In the genomic region with DNA sequence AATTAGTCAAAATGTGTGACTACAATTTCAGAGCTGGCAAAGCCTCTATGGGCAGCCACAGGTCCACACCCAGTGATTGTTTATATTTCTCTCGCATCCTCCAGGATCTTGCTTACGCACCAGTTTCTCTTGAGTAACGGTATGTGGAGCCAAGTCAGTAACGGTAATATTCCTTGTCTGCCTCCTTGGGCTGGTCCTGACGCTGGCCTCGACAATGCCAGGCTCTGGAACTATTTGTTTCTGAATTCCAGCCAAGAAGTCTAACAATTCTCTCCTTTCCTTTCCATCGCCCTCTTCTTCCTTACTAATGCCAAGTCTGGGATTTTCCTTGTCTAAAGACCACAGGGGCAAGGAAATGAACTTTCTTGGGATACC, we compare ENCODE assay signal across 12 cellular contexts. TPM values are rescaled to one million over a fixed set of nuclear protein-coding genes. Genes with fewer than 3 reads are reported as not detected.
A peak's percentile ranks its signal among the peaks of the same experiment; 100 is the strongest.
DNase-seq lines count a peak whose midpoint lies in the region; ATAC-seq, FAIRE-seq and TF ChIP-seq lines count a peak whose summit lies in the region.
"Had no signal": no experiment of that assay in that cellular context is flagged by ENCODE, and none has a peak within 500 bp of the region (broad histone marks: within the 10 kb centered on the region; RNA-seq: fewer than 3 reads in every experiment).

No MANE protein-coding gene starts in this region.

- no peaks in the 10 kb centered on the region for H3K27me3 ChIP-seq in endothelial cell of umbilical vein (ENCODE audit: control insufficient read depth in 2 of 2, insufficient read depth in 2 of 2, low read length in 2 of 2)
- no peaks in the 10 kb centered on the region for H3K27me3 ChIP-seq in osteoblast (ENCODE audit: insufficient read depth, low read length)

- TF ChIP-seq CTCF in endothelial cell of umbilical vein (IDR thresholded peaks at IDR 0.05; ENCODE audit: extremely low read depth in 1 of 2, insufficient read depth in 1 of 2, low read depth in 1 of 2, low read length in 2 of 2) (no peak), osteoblast (IDR thresholded peaks at IDR 0.05; ENCODE audit: extremely low read depth, low read depth, low read length) (no peak), type B pancreatic cell (conservative IDR thresholded peaks at IDR 0.05) (no peak)

- FAIRE-seq in endothelial cell of umbilical vein (lab: Jason Lieb, UNC) (peak; percentile 65), HTR-8/SVneo (lab: Jason Lieb, UNC) (no peak)

- no peak overlapping the region for H3K4me3 Mint-ChIP-seq in type B pancreatic cell
- H3K4me3 Mint-ChIP-seq: activated naive CD8-positive, alpha-beta T cell treated with anti-CD3 and anti-CD28 coated beads, Interleukin-2, amount 10 ng/mL, durations not matched to agents 7 days and 5 days had no signal

- H3K9ac ChIP-seq in endothelial cell of umbilical vein (replicated peaks; ENCODE audit: extremely low read depth, insufficient read depth, low read length), result no peak overlapping the region

- no peak overlapping the region for H3K27ac ChIP-seq in endothelial cell of umbilical vein (ENCODE audit: insufficient read depth, low read depth, low read length)
- peak overlapping the region; percentile 42 for H3K27ac ChIP-seq in osteoblast (ENCODE audit: low read depth, low read length)
- H3K27ac ChIP-seq: WERI-Rb-1 had no signal

- H3K4me1 Mint-ChIP-seq in type B pancreatic cell (ENCODE audit: unreplicated experiment), result peaks cover 8% of the 10 kb centered on the region

- H2AFZ ChIP-seq in endothelial cell of umbilical vein (ENCODE audit: low read depth, low read length) (peak overlapping the region; percentile 55), osteoblast (ENCODE audit: low read length) (peak overlapping the region; percentile 30)

- no peaks in the 10 kb centered on the region for H3K9me1 ChIP-seq in endothelial cell of umbilical vein (replicated peaks; ENCODE audit: control insufficient read depth, extremely low read depth, insufficient read depth, low read length)

- no peak for ATAC-seq in HG02763 (IDR thresholded peaks at IDR 0.05; ENCODE audit: unreplicated experiment)

- H3K4me1 ChIP-seq in endothelial cell of umbilical vein (ENCODE audit: control insufficient read depth, extremely low read depth, insufficient read depth, low read length), result peaks cover 10% of the 10 kb centered on the region
- peaks cover 32% of the 10 kb centered on the region for H3K4me1 ChIP-seq in osteoblast (ENCODE audit: insufficient read depth, low read length)

- intact Hi-C loops in endothelial cell of umbilical vein (cut with micrococcal nuclease), result loop anchor here (5.0 to 10.0 kb wide), 2 partner anchors 59 to 443 kb away; no protein-coding TSS in a partner anchor

- BruUV-seq in endothelial cell of umbilical vein (replicated peaks; lab: Mats Ljungman, UMichigan), result no TSS peak

- H3K36me3 Mint-ChIP-seq in type B pancreatic cell, result no peaks in the 10 kb centered on the region
- H3K36me3 Mint-ChIP-seq: activated naive CD8-positive, alpha-beta T cell treated with anti-CD3 and anti-CD28 coated beads, Interleukin-2, amount 10 ng/mL, durations not matched to agents 7 days and 5 days had no signal

- POLR2A ChIA-PET in endothelial cell of umbilical vein (lab: Charles Lee), result no interaction called here

- no peak overlapping the region for H3K27ac Mint-ChIP-seq in type B pancreatic cell
- H3K27ac Mint-ChIP-seq: activated naive CD8-positive, alpha-beta T cell treated with anti-CD3 and anti-CD28 coated beads, Interleukin-2, amount 10 ng/mL, durations not matched to agents 7 days and 5 days had no signal

- H3K4me3 ChIP-seq in endothelial cell of umbilical vein (replicated peaks in 1 of 3; ENCODE audit: insufficient read depth in 1 of 3, low read depth in 1 of 3, low read length in 3 of 3) (no peak overlapping the region), osteoblast (ENCODE audit: insufficient read depth, low read length) (no peak overlapping the region)

- H3K79me2 ChIP-seq in endothelial cell of umbilical vein (ENCODE audit: control insufficient read depth, insufficient read depth, low read length) (no peaks in the 10 kb centered on the region), osteoblast (ENCODE audit: insufficient read depth, low read length) (no peaks in the 10 kb centered on the region)

- no peaks in the 10 kb centered on the region for H3K9me3 ChIP-seq in endothelial cell of umbilical vein (replicated peaks; ENCODE audit: control insufficient read depth, insufficient read depth, low read length)
- H3K9me3 ChIP-seq in osteoblast (ENCODE audit: low read depth, low read length), result no peaks in the 10 kb centered on the region

- dilution Hi-C loops in endothelial cell of umbilical vein (cut with MboI; ENCODE audit: extremely low pct_ligation_motif_present, low sequenced_read_pairs), result no loop called here

- no peak for TF ChIP-seq POLR2A in endothelial cell of umbilical vein (IDR thresholded peaks at IDR 0.05; ENCODE audit: low read depth, low read length)

- no peaks in the 10 kb centered on the region for H3K36me3 ChIP-seq in endothelial cell of umbilical vein (ENCODE audit: control insufficient read depth in 2 of 2, extremely low read depth in 1 of 2, insufficient read depth in 2 of 2, low read length in 2 of 2)
- H3K36me3 ChIP-seq in osteoblast (ENCODE audit: insufficient read depth, low read length), result no peaks in the 10 kb centered on the region
- H3K36me3 ChIP-seq: WERI-Rb-1 had no signal

- peak overlapping the region; percentile 8 for H3K4me2 ChIP-seq in endothelial cell of umbilical vein (ENCODE audit: insufficient read depth, low read length)
- peak overlapping the region; percentile 22 for H3K4me2 ChIP-seq in osteoblast (ENCODE audit: insufficient read depth, low read length)

- no peaks in the 10 kb centered on the region for H3K27me3 Mint-ChIP-seq in type B pancreatic cell
- H3K27me3 Mint-ChIP-seq: activated naive CD8-positive, alpha-beta T cell treated with anti-CD3 and anti-CD28 coated beads, Interleukin-2, amount 10 ng/mL, durations not matched to agents 7 days and 5 days had no signal

- DNase-seq in Daoy (ENCODE audit: low read depth), result peak; percentile 71
- peak; percentile 62 for DNase-seq in LHCN-M2 (ENCODE audit: low read depth)
- DNase-seq in endothelial cell of umbilical vein (ENCODE audit: low read depth, low spot score), result peak; percentile 57
- peak; percentile 64 for DNase-seq in osteoblast (ENCODE audit: insufficient read length, low spot score, missing footprints)
- no peak for DNase-seq in HTR-8/SVneo (ENCODE audit: insufficient read length, low spot score)
- DNase-seq in 8988T, result no peak
- no peak for DNase-seq in type B pancreatic cell (ENCODE audit: extremely low spot score, unreplicated experiment)
- DNase-seq: activated naive CD8-positive, alpha-beta T cell treated with anti-CD3 and anti-CD28 coated beads, Interleukin-2, amount 10 ng/mL, durations not matched to agents 7 days and 5 days; GDM1; occipital lobe; WERI-Rb-1 had no signal

- no peaks in the 10 kb centered on the region for H3K9me3 Mint-ChIP-seq in type B pancreatic cell
- H3K9me3 Mint-ChIP-seq: activated naive CD8-positive, alpha-beta T cell treated with anti-CD3 and anti-CD28 coated beads, Interleukin-2, amount 10 ng/mL, durations not matched to agents 7 days and 5 days had no signal

- CTCF ChIA-PET in endothelial cell of umbilical vein (lab: Charles Lee), result interaction anchor here (1.0 kb wide), 1 partner anchor 10 kb away, joined by 3 read pairs; no protein-coding TSS in a partner anchor

- no peaks in the 10 kb centered on the region for H4K20me1 ChIP-seq in endothelial cell of umbilical vein (replicated peaks; ENCODE audit: control insufficient read depth, extremely low read depth, insufficient read depth, low read length)
- no peaks in the 10 kb centered on the region for H4K20me1 ChIP-seq in osteoblast (ENCODE audit: insufficient read depth, low read length)

TF ChIP-seq in endothelial cell of umbilical vein, 7 proteins besides CTCF, POLR2A, EP300 and RAD21:
- TF ChIP-seq EZH2 (IDR thresholded peaks at IDR 0.05; ENCODE audit: borderline replicate concordance, low read depth, low read length, severe bottlenecking) (no peak), JUN (IDR thresholded peaks at IDR 0.05; ENCODE audit: borderline replicate concordance, insufficient read depth, insufficient read length, low read depth) (no peak), GATA2 (IDR thresholded peaks at IDR 0.05; ENCODE audit: insufficient read depth, insufficient read length, low read depth, low read length) (no peak), FOS (IDR thresholded peaks at IDR 0.05; ENCODE audit: borderline replicate concordance, insufficient read depth, low read length) (no peak)
- TF ChIP-seq, protein P1, sequence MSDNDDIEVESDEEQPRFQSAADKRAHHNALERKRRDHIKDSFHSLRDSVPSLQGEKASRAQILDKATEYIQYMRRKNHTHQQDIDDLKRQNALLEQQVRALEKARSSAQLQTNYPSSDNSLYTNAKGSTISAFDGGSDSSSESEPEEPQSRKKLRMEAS (IDR thresholded peaks at IDR 0.05; ENCODE audit: insufficient read depth, insufficient read length), result no peak
TF ChIP-seq in endothelial cell of umbilical vein: peak in this region for 0.

RNA-seq across cellular contexts. Expression of a gene that starts 10.0 kb away (rescaled TPM):
- 26.5 and 27.5 TPM in 2 replicates for total RNA-seq in Daoy (2014; rRNA removed; shearing (Covaris generic))
- 13.9 and 18.5 TPM in 2 replicates for total RNA-seq in LHCN-M2 (2014; rRNA removed)
- polyA plus RNA-seq in LHCN-M2 (2012), result 8.2 TPM
- 35.1 and 39.6 TPM in 2 replicates for total RNA-seq in endothelial cell of umbilical vein
- 12.5 and 15.4 TPM in 2 replicates for polyA plus RNA-seq in endothelial cell of umbilical vein
- 13.1 and 13.8 TPM in 2 replicates for polyA plus RNA-seq in endothelial cell of umbilical vein (2011; cell fraction: cytosol; rRNA removed)
- 33.6 and 39.7 TPM in 2 replicates for polyA plus RNA-seq in endothelial cell of umbilical vein (2011; cell fraction: nucleus; rRNA removed)
- 23.2 and 29.1 TPM in 2 replicates for polyA plus RNA-seq in endothelial cell of umbilical vein (2012)
- 55.8 and 62.2 TPM in 2 replicates for polyA minus RNA-seq in endothelial cell of umbilical vein
- polyA minus RNA-seq in endothelial cell of umbilical vein (2011; cell fraction: cytosol; rRNA and poly(A)+ RNA removed), result 145 TPM
- polyA minus RNA-seq in endothelial cell of umbilical vein (2011; cell fraction: nucleus; rRNA and poly(A)+ RNA removed), result 38.5 and 63.1 TPM in 2 replicates
- 25.3 and 27.1 TPM in 2 replicates for total RNA-seq in osteoblast
- 50.2 and 69.9 TPM in 2 replicates for total RNA-seq in type B pancreatic cell (ENCODE audit: low replicate concordance)

Comparison
In these comparisons a context has a peak if more than half of its experiments do, and no peak if none do; other contexts are left out.
1. DNase-seq: peak in Daoy (single experiment), LHCN-M2 (single experiment), endothelial cell of umbilical vein (single experiment) and osteoblast (single experiment); none in HTR-8/SVneo (single experiment), 8988T (single experiment) and type B pancreatic cell (single experiment).